In the genomic region with DNA sequence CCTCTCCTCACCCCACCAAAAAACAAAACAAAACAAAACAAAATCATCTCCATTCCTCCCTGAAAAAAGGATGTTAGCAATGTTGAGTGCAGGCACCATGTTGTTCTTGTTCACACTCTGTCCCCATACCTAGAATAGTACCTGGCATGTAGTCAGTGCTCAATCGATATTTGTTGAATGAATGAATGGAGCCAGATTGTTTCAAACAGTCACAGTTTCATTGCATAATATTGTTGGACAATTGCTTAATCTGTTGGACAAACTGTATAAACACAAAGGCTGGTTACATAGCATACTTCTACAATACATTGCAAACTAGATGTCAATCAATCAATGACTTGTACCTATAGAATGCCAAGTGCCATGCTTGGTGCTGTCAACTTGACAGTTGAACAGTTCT, we compare ENCODE assay signal across 17 cellular contexts.
"Had no signal": no experiment of that assay in that cellular context is flagged by ENCODE, and none has a peak within 500 bp of the region (broad histone marks: within the 10 kb centered on the region; RNA-seq: fewer than 3 reads in every experiment).

No MANE protein-coding gene starts in this region.

- ATAC-seq: effector memory CD8-positive, alpha-beta T cell; foreskin keratinocyte; left cardiac atrium; left ventricle myocardium superior; naive thymus-derived CD4-positive, alpha-beta T cell had no signal

- H3K9me3 ChIP-seq: esophagus muscularis mucosa, neutrophil, sigmoid colon had no signal

- H3K4me3 ChIP-seq: esophagus muscularis mucosa, sigmoid colon, skin epidermis had no signal

- H3K4me1 ChIP-seq: foreskin keratinocyte had no signal

- FAIRE-seq: colon, keratinocyte had no signal

- DNase-seq: effector memory CD8-positive, alpha-beta T cell; foreskin keratinocyte; immature natural killer cell; left cardiac atrium; left ventricle myocardium superior; mesendoderm; naive thymus-derived CD4-positive, alpha-beta T cell; sigmoid colon; stimulated activated CD4-positive, alpha-beta T cell treated with anti-CD3 and anti-CD28 coated beads, Interleukin-2, amount 100 ng/mL, for 24 hours; stimulated activated naive CD4-positive, alpha-beta T cell; trophoblast cell had no signal

- H3K27me3 ChIP-seq: esophagus muscularis mucosa, foreskin keratinocyte, neutrophil, sigmoid colon had no signal

- H3K27ac ChIP-seq: epithelial cell of prostate, esophagus muscularis mucosa, foreskin keratinocyte, sigmoid colon, skin epidermis had no signal

- H3K36me3 ChIP-seq: esophagus muscularis mucosa, neutrophil, sigmoid colon had no signal
